In genomic region chr1:161082996-161083742, GRCh38 we compare ENCODE assay signal across 1 cellular context.
TF ChIP-seq lines count a peak whose summit lies in the region.

No MANE protein-coding gene starts in this region.

TF ChIP-seq in HEK293, 187 proteins besides CTCF, POLR2A, EP300 and RAD21 (continued from another document):
- TF ChIP-seq PRDM10 (tag by site-specific recombination; IDR thresholded peaks at IDR 0.05) (0 out of 2 replicates have a peak, but pooled peaks have one; percentile 8), INSM2 (tag by site-specific recombination; IDR thresholded peaks at IDR 0.05) (peak; percentile 45; the same call in 1 of the 2 replicates), ZNF394 (tag by site-specific recombination; IDR thresholded peaks at IDR 0.05; ENCODE audit: borderline replicate concordance) (peak; percentile 50; the same call in 1 of the 2 replicates), ZNF600 (tag by site-specific recombination; IDR thresholded peaks at IDR 0.05) (peak; percentile 84), ZNF623 (tag by site-specific recombination; IDR thresholded peaks at IDR 0.05) (0 out of 2 replicates have a peak, but pooled peaks have one; percentile 1), HIC1 (tag by site-specific recombination; IDR thresholded peaks at IDR 0.05) (peak; percentile 94), KLF1 (tag by site-specific recombination; IDR thresholded peaks at IDR 0.05) (peak; percentile 93; the same call in 1 of the 2 replicates), PRDM4 (tag by site-specific recombination; IDR thresholded peaks at IDR 0.05) (no peak), PRDM2 (tag by site-specific recombination; IDR thresholded peaks at IDR 0.05; ENCODE audit: borderline replicate concordance) (no peak), TRIM28 (IDR thresholded peaks at IDR 0.05; ENCODE audit: borderline replicate concordance, low read length) (peak; percentile 75; the same call in 1 of the 2 replicates), ZNF223 (tag by site-specific recombination; IDR thresholded peaks at IDR 0.05) (no peak), ZNF629 (tag by site-specific recombination; IDR thresholded peaks at IDR 0.05) (peak; percentile 97), SP7 (tag by site-specific recombination; IDR thresholded peaks at IDR 0.05) (peak; percentile 77), ZNF350 (tag by site-specific recombination; IDR thresholded peaks at IDR 0.05) (no peak), GLIS2 (tag by site-specific recombination; IDR thresholded peaks at IDR 0.05) (peak; percentile 57), ATF2 (tag by site-specific recombination; IDR thresholded peaks at IDR 0.05; ENCODE audit: low read depth) (peak; percentile 97), ZNF843 (tag by site-specific recombination; IDR thresholded peaks at IDR 0.05) (no peak), BCL11A (tag by site-specific recombination; IDR thresholded peaks at IDR 0.05; ENCODE audit: low read depth) (no peak), ZBTB7A (tag by site-specific recombination; IDR thresholded peaks at IDR 0.05; ENCODE audit: low read depth) (peak; percentile 69; the same call in 1 of the 2 replicates), ZBTB21 (tag by site-specific recombination; IDR thresholded peaks at IDR 0.05) (peak; percentile 95), SP3 (tag by site-specific recombination; IDR thresholded peaks at IDR 0.05) (peak; percentile 55), ZBTB17 (tag by site-specific recombination; IDR thresholded peaks at IDR 0.05) (0 out of 2 replicates have a peak, but pooled peaks have one; percentile 33), ZNF398 (tag by site-specific recombination; IDR thresholded peaks at IDR 0.05) (peak; percentile 8), ZNF558 (tag by site-specific recombination; IDR thresholded peaks at IDR 0.05) (0 out of 2 replicates have a peak, but pooled peaks have one; percentile 54), ZBTB8A (tag by site-specific recombination; IDR thresholded peaks at IDR 0.05) (no peak), MEIS1 (CRISPR knock-in tag; IDR thresholded peaks at IDR 0.05; ENCODE audit: borderline replicate concordance) (no peak), MYNN (tag by site-specific recombination; IDR thresholded peaks at IDR 0.05; ENCODE audit: borderline replicate concordance) (no peak), ZNF366 (tag by site-specific recombination; conservative IDR thresholded peaks at IDR 0.05) (peak; percentile 79), SCRT2 (tag by site-specific recombination; IDR thresholded peaks at IDR 0.05) (peak; percentile 26; the same call in 1 of the 2 replicates), ZNF248 (tag by site-specific recombination; IDR thresholded peaks at IDR 0.05) (no peak), GLIS1 (tag by site-specific recombination; IDR thresholded peaks at IDR 0.05) (peak; percentile 71), HOXC10 (CRISPR knock-in tag; IDR thresholded peaks at IDR 0.05) (no peak), ZBTB1 (tag by site-specific recombination; IDR thresholded peaks at IDR 0.05) (no peak), PATZ1 (tag by site-specific recombination; IDR thresholded peaks at IDR 0.05) (peak; percentile 44), ZEB2 (tag by site-specific recombination; IDR thresholded peaks at IDR 0.05) (peak; percentile 22; the same call in 1 of the 2 replicates)
